ENCODE assay signal across 8 cellular contexts in the genomic region with DNA sequence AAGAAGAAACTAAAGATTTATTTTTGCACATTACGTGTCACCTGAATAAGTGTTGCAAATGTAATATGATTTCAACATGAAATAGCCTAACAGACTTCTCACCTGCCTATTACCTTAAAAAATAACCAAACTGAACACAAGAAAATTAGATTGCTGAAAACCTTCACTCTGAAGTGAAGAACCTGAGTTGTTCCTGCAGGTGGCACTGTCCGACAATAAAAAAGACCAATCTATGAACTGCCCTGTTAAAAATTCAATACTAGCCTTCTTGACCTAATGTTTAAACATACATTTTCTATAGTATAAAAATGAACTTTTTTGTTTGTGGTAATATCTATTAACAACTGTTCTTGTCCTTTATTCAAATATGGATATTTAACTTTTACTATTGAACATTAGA.
DNase-seq lines count a peak whose midpoint lies in the region; ATAC-seq and TF ChIP-seq lines count a peak whose summit lies in the region.

No MANE protein-coding gene starts in this region.

- H3K27ac ChIP-seq in liver (ENCODE audit: low read depth in 1 of 2, low read length in 2 of 2): no peak overlapping the region

- peaks cover 0 to 2% (median 0%) of the 10 kb centered on the region in 4 donors for H3K9me3 ChIP-seq in liver (ENCODE audit: control insufficient read depth in 4 of 4, low read length in 3 of 4)

- no peaks in the 10 kb centered on the region for H3K4me1 Mint-ChIP-seq in brain

- H3K4me3 Mint-ChIP-seq in brain: no peak overlapping the region

- H3K27ac Mint-ChIP-seq in brain: no peak overlapping the region

- peak; percentile 26 for TF ChIP-seq CTCF in HFF-Myc (IDR thresholded peaks at IDR 0.05; ENCODE audit: low read depth, low read length, missing control alignments)
- TF ChIP-seq CTCF in brain (conservative IDR thresholded peaks at IDR 0.05): peak; percentile 87 to 88
- TF ChIP-seq CTCF in liver (IDR thresholded peaks at IDR 0.05; ENCODE audit: low read depth, low read length, missing input control): peak; percentile 69

- no peaks in the 10 kb centered on the region for H3K36me3 ChIP-seq in liver (ENCODE audit: control insufficient read depth in 4 of 4, insufficient read depth in 3 of 4, low read depth in 1 of 4, low read length in 3 of 4)

- H3K4me3 ChIP-seq in HFF-Myc (replicated peaks; ENCODE audit: low read depth, low read length) (no peak overlapping the region), liver (ENCODE audit: low read depth in 1 of 3, low read length in 3 of 3) (no peak overlapping the region)

- TF ChIP-seq RAD21 in liver (IDR thresholded peaks at IDR 0.05): peak; percentile 74 to 87

- no peaks in the 10 kb centered on the region for H3K4me1 ChIP-seq in liver (ENCODE audit: control insufficient read depth in 4 of 4, insufficient read depth in 4 of 4, low read length in 3 of 4)

- H3K27me3 ChIP-seq in liver (ENCODE audit: control insufficient read depth in 4 of 4, insufficient read depth in 4 of 4, low read length in 3 of 4): no peaks in the 10 kb centered on the region

- peaks cover 11% of the 10 kb centered on the region for H3K27me3 Mint-ChIP-seq in brain

- H3K36me3 Mint-ChIP-seq in brain: no peaks in the 10 kb centered on the region

- WGBS in liver: 23% methylated on average over 2 of the region's 2 CpGs

- H3K9ac ChIP-seq in liver (ENCODE audit: low read depth in 1 of 2, low read length in 2 of 2): no peak overlapping the region

- DNase-seq in activated gamma-delta T cell treated with Interleukin-2 at 50 U/mL for 16 hours (peak; percentile 31), activated gamma-delta T cell (lab: John Stamatoyannopoulos, UW) (no peak), HFF-Myc (ENCODE audit: extremely low read depth, low read depth) (no peak), NCI-H82 (lab: John Stamatoyannopoulos, UW) (peak; percentile 65), NCI-H2029 (lab: John Stamatoyannopoulos, UW) (no peak)

- ATAC-seq in GM21381 (IDR thresholded peaks at IDR 0.05; ENCODE audit: unreplicated experiment): no peak

- H3K9me3 Mint-ChIP-seq in brain: no peaks in the 10 kb centered on the region

TF ChIP-seq in liver, 16 proteins besides CTCF, POLR2A, EP300 and RAD21:
- TF ChIP-seq EGR1 (IDR thresholded peaks at IDR 0.05; ENCODE audit: low read depth in 2 of 2) (no peak), SP1 (IDR thresholded peaks at IDR 0.05) (no peak), MAX (IDR thresholded peaks at IDR 0.05) (no peak), FOXA1 (IDR thresholded peaks at IDR 0.05) (no peak), YY1 (IDR thresholded peaks at IDR 0.05) (no peak), NR2F2 (IDR thresholded peaks at IDR 0.05) (no peak)
TF ChIP-seq in liver: peak in this region for 0.

Comparison
In these comparisons a context has a peak if more than half of its experiments do, and no peak if none do; other contexts are left out.
1. DNase-seq: peak in activated gamma-delta T cell treated with Interleukin-2 at 50 U/mL for 16 hours (single experiment) and NCI-H82 (single experiment); none in activated gamma-delta T cell (single experiment), HFF-Myc (single experiment) and NCI-H2029 (single experiment).
2. CTCF ChIP-seq: peak in every context shown above with its lines; median percentile 88 in brain; 69 in liver; 26 in HFF-Myc.